ENCODE assay signal across 1 cellular context in genomic region chr10:1123972-1124371, GRCh38.
TF ChIP-seq lines count a peak whose summit lies in the region.

No MANE protein-coding gene starts in this region.

TF ChIP-seq in H1, 55 proteins besides CTCF, POLR2A, EP300 and RAD21:
- TF ChIP-seq BACH1 (IDR thresholded peaks at IDR 0.05; ENCODE audit: low read length) (no peak), JUND (IDR thresholded peaks at IDR 0.05; ENCODE audit: low read length) (no peak), GABPA (IDR thresholded peaks at IDR 0.05; ENCODE audit: borderline replicate concordance, insufficient read depth, low read length) (no peak), BCL11A (IDR thresholded peaks at IDR 0.05; ENCODE audit: low read depth in 2 of 2, low read length in 2 of 2) (no peak), POU5F1 (IDR thresholded peaks at IDR 0.05; ENCODE audit: low read depth, low read length) (no peak), SIRT6 (IDR thresholded peaks at IDR 0.05; ENCODE audit: low read length) (no peak), CBX8 (IDR thresholded peaks at IDR 0.05; ENCODE audit: borderline replicate concordance, low read depth, low read length) (no peak), RFX5 (IDR thresholded peaks at IDR 0.05; ENCODE audit: borderline replicate concordance, low read depth, low read length) (no peak)
TF ChIP-seq in H1: peak in this region for 0.
